29 cellular contexts compared by ENCODE assay signal in genomic region chr10:46290101-46290884, GRCh38. TPM values are rescaled to one million over a fixed set of nuclear protein-coding genes. Genes with fewer than 3 reads are reported as not detected.
"Had no signal": no experiment of that assay in that cellular context is flagged by ENCODE, and none has a peak within 500 bp of the region (broad histone marks: within the 10 kb centered on the region; RNA-seq: fewer than 3 reads in every experiment).

No MANE protein-coding gene starts in this region.

- H3K27me3 ChIP-seq: dorsolateral prefrontal cortex, esophagus muscularis mucosa, heart right ventricle, pancreas, testis, tibial nerve had no signal

- FAIRE-seq: endometrium, kidney, pancreas had no signal

- H3K4me1 ChIP-seq: gastrocnemius medialis, pancreas had no signal

- H3K27ac ChIP-seq: dorsolateral prefrontal cortex, epithelial cell of prostate, esophagus muscularis mucosa, gastrocnemius medialis, heart right ventricle, pancreas, testis, tibial nerve had no signal

- H3K36me3 ChIP-seq: esophagus muscularis mucosa, gastrocnemius medialis, heart right ventricle, pancreas, tibial nerve had no signal

- H3K4me3 ChIP-seq: dorsolateral prefrontal cortex, esophagus muscularis mucosa, gastrocnemius medialis, heart right ventricle, lung, pancreas, testis, tibial nerve had no signal

- DNase-seq: cortex of kidney; effector CD8-positive, alpha-beta T cell; gastrocnemius medialis; heart right ventricle; kidney; left cardiac atrium; left ventricle myocardium superior; mesenchymal stem cell; naive B cell; occipital lobe; right cardiac atrium; stimulated activated CD4-positive, alpha-beta T cell treated with anti-CD3 and anti-CD28 coated beads, Interleukin-15, amount 100 ng/mL, for 24 hours; stimulated activated CD4-positive, alpha-beta T cell treated with anti-CD3 and anti-CD28 coated beads, Interleukin-1b, Interleukin-23, amount 100 ng/mL, for 48 hours; stimulated activated CD4-positive, alpha-beta T cell treated with anti-CD3 and anti-CD28 coated beads, Interleukin-4, amount 100 ng/mL, for 24 hours; stimulated activated naive B cell treated with anti-CD40 and anti-IgM and Interleukin-4, amounts not matched to agents 10 μg/mL and 1 μg/mL and 100 μg/mL, for 72 hours; stimulated activated naive CD8-positive, alpha-beta T cell treated with anti-CD3 and anti-CD28 coated beads, Interleukin-15, amount 100 ng/mL, for 72 hours; testis had no signal

- H3K9me3 ChIP-seq: esophagus muscularis mucosa, gastrocnemius medialis, heart right ventricle, pancreas, testis, tibial nerve had no signal

RNA-seq across cellular contexts. Expression of gene ANTXRL, which starts 3.5 kb away (rescaled TPM):
- total RNA-seq: chondrocyte, esophagus muscularis mucosa, fibroblast of villous mesenchyme, gastrocnemius medialis, left cardiac atrium, left ventricle myocardium superior, lung, occipital lobe, pancreas, progenitor cell of endocrine pancreas, subcutaneous adipose tissue, tibial nerve, ureter had no signal
- polyA plus RNA-seq: lung had no signal
